ENCODE assay signal across 8 cellular contexts in genomic region chr5:72818866-72819534, GRCh38. TPM values are rescaled to one million over a fixed set of nuclear protein-coding genes. Genes with fewer than 3 reads are reported as not detected.
A peak's percentile ranks its signal among the peaks of the same experiment; 100 is the strongest.
DNase-seq lines count a peak whose midpoint lies in the region; ATAC-seq and TF ChIP-seq lines count a peak whose summit lies in the region.

No MANE protein-coding gene starts in this region.

- H4K20me1 ChIP-seq in OCI-LY3 (ENCODE audit: insufficient read depth, low read length) = no peaks in the 10 kb centered on the region

- H3K9me3 ChIP-seq in HUES48 (ENCODE audit: control insufficient read depth, insufficient read depth, low read length) = no peaks in the 10 kb centered on the region
- no peaks in the 10 kb centered on the region for H3K9me3 ChIP-seq in OCI-LY3 (ENCODE audit: insufficient read depth, low read length)
- no peaks in the 10 kb centered on the region for H3K9me3 ChIP-seq in gastroesophageal sphincter
- no peaks in the 10 kb centered on the region for H3K9me3 ChIP-seq in transverse colon

- WGBS in gastroesophageal sphincter (ENCODE audit: low coverage in 1 of 2), 2 donors = 41 to 42% methylated on average over 4 to 5 of the region's 5 CpGs
- 38 to 39% methylated on average over 4 to 5 of the region's 5 CpGs for WGBS in transverse colon (ENCODE audit: low coverage in 1 of 2), 2 donors

- in situ Hi-C loops in transverse colon (cut with MboI; ENCODE audit: low pct_ligation_motif_present in 1 of 4, low pct_unique_long_range_greater_than_20kb in 1 of 4, low sequenced_read_pairs in 3 of 4) = loop anchor here in 3 of 4 donors (10.0 to 25.0 kb wide), 3 partner anchors 204 to 457 kb away; no protein-coding TSS in a partner anchor

- peak; percentile 33 for DNase-seq in GF-D8 (lab: John Stamatoyannopoulos, UW)
- peak; percentile 15 to 24 for DNase-seq in activated T-helper 1 cell treated with anti-CD3 and anti-CD28 coated beads, Interleukin-2, amount 50 U/mL, for 16 hours (ENCODE audit: low read depth in 1 of 2, low spot score in 1 of 2)
- peak in 46 of 56 donors; percentile 1 to 79 (median 25) for DNase-seq in nucleus accumbens (lab: John Stamatoyannopoulos, UW)
- DNase-seq in transverse colon = peak; percentile 74
- DNase-seq in hepatic stellate cell (ENCODE audit: low spot score) = no peak

- TF ChIP-seq POLR2A in gastroesophageal sphincter (IDR thresholded peaks at IDR 0.05) (no peak), transverse colon (IDR thresholded peaks at IDR 0.05) (no peak)

- no peak for TF ChIP-seq EP300 in gastroesophageal sphincter (IDR thresholded peaks at IDR 0.05)
- no peak for TF ChIP-seq EP300 in transverse colon (IDR thresholded peaks at IDR 0.05; ENCODE audit: low read depth)

- TF ChIP-seq CTCF in OCI-LY3 (IDR thresholded peaks at IDR 0.05; ENCODE audit: low read depth, low read length) (peak; percentile 74), gastroesophageal sphincter (IDR thresholded peaks at IDR 0.05) (peak; percentile 28 to 65 (median 44)), transverse colon (IDR thresholded peaks at IDR 0.05) (peak; percentile 63 to 70 (median 65))

- H3K4me2 ChIP-seq in OCI-LY3 (ENCODE audit: low read length) = peak overlapping the region; percentile 29

- peak overlapping the region; percentile 74 for H3K27ac ChIP-seq in HUES48 (ENCODE audit: low read depth, low read length)
- H3K27ac ChIP-seq in OCI-LY3 (ENCODE audit: low read length) = no peak overlapping the region
- H3K27ac ChIP-seq in gastroesophageal sphincter = peak overlapping the region; percentile 2 to 98 (median 90)
- peak overlapping the region; percentile 21 to 99 (median 99) for H3K27ac ChIP-seq in transverse colon

- H2AFZ ChIP-seq in OCI-LY3 (ENCODE audit: low read depth, low read length) = no peak overlapping the region

- H3K36me3 ChIP-seq in HUES48 (ENCODE audit: control insufficient read depth, insufficient read depth, low read length) (no peaks in the 10 kb centered on the region), OCI-LY3 (replicated peaks; ENCODE audit: low read depth, low read length) (no peaks in the 10 kb centered on the region), gastroesophageal sphincter (no peaks in the 10 kb centered on the region), transverse colon (no peaks in the 10 kb centered on the region)

- H3K4me1 ChIP-seq in HUES48 (ENCODE audit: control insufficient read depth, insufficient read depth, low read length) (peaks cover 37% of the 10 kb centered on the region), OCI-LY3 (ENCODE audit: low read length) (peaks cover 28% of the 10 kb centered on the region), gastroesophageal sphincter (peaks cover 4 to 51% (median 8%) of the 10 kb centered on the region in 3 donors), transverse colon (peaks cover 14 to 54% (median 22%) of the 10 kb centered on the region in 4 donors)

- H3K9ac ChIP-seq in HUES48 (ENCODE audit: low read depth, low read length) (no peak overlapping the region; the same call in 1 of the 2 replicates), OCI-LY3 (ENCODE audit: low read length) (no peak overlapping the region)

- H3K4me3 ChIP-seq in HUES48 (ENCODE audit: low read depth, low read length) = peak overlapping the region; percentile 94; the same call in 1 of the 2 replicates
- no peak overlapping the region for H3K4me3 ChIP-seq in OCI-LY3 (ENCODE audit: low read length)
- H3K4me3 ChIP-seq in gastroesophageal sphincter = peak overlapping the region in 1 of 2 donors; percentile 80
- H3K4me3 ChIP-seq in transverse colon = peak overlapping the region in 1 of 4 donors; percentile 87

- H3K27me3 ChIP-seq in HUES48 (ENCODE audit: control insufficient read depth, insufficient read depth, low read length) = no peaks in the 10 kb centered on the region
- no peaks in the 10 kb centered on the region for H3K27me3 ChIP-seq in OCI-LY3 (ENCODE audit: low read depth, low read length)
- no peaks in the 10 kb centered on the region for H3K27me3 ChIP-seq in gastroesophageal sphincter
- no peaks in the 10 kb centered on the region for H3K27me3 ChIP-seq in transverse colon

- peaks cover 30% of the 10 kb centered on the region for H3K79me2 ChIP-seq in OCI-LY3 (ENCODE audit: low read length)

- intact Hi-C loops in transverse colon (cut with DNase I; ENCODE audit: low total_unique reads) = loop anchor here (5.0 kb wide), 1 partner anchor 452 kb away; no protein-coding TSS in a partner anchor

- ATAC-seq in gastroesophageal sphincter = no peak

RNA-seq across cellular contexts. Expression of gene TNPO1, which starts 2.5 kb away (rescaled TPM):
- total RNA-seq in gastroesophageal sphincter = 100 to 1,000 TPM in 3 of 4 donors, 10 to 100 TPM in 1; 81.2 to 131 (median 116) TPM
- 100 to 1,000 TPM in 2 of 4 donors, 10 to 100 TPM in 2; 30.3 to 391 (median 102) TPM for total RNA-seq in transverse colon
